In the genomic region with DNA sequence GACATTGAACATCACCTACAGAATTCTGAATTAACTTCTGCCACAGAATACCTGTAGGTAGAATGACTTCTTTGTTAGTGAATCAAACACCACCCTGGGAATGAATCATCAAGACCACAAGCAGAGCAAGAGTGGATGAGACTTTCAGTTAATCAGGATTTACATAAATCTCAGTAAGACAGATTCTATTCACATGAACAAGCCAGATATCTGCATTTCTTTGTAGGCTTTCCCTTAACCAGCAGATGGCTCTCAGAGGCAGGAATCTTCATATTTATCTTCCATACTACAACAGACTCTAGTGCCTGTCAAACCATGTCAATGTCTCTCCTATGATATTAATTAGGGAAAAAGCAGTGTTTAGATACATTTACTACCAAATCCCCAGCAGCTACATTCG, we compare ENCODE assay signal across 8 cellular contexts.
DNase-seq lines count a peak whose midpoint lies in the region; ATAC-seq, FAIRE-seq and TF ChIP-seq lines count a peak whose summit lies in the region.

No MANE protein-coding gene starts in this region.

- ATAC-seq in HG03354 (IDR thresholded peaks at IDR 0.05; ENCODE audit: poor library complexity, severe bottlenecking, unreplicated experiment) (peak; percentile 95), activated B cell treated with CpG ODN at 0.5 μM for 24 hours (ENCODE audit: low read depth) (peak; percentile 47)

- DNase-seq in Daoy (ENCODE audit: low read depth) (peak; percentile 50), GM19239 (ENCODE audit: insufficient read length, low spot score) (no peak), activated B cell treated with CpG ODN at 0.5 μM for 24 hours (no peak), myocyte (ENCODE audit: low read depth) (peak; percentile 60), NCI-H187 (lab: John Stamatoyannopoulos, UW) (no peak), NOMO-1 (lab: John Stamatoyannopoulos, UW; ENCODE audit: unreplicated experiment in 2 of 2) (no peak), NCI-H1436 treated with DMSO at 0.1 percent for 48 hours (lab: John Stamatoyannopoulos, UW) (no peak)

- H3K4me3 Mint-ChIP-seq in activated B cell treated with CpG ODN at 0.5 μM for 24 hours = no peak overlapping the region

- POLR2A ChIA-PET in activated B cell treated with CpG ODN at 0.5 μM for 24 hours (lab: Charles Lee) = no interaction called here

- H3K4me1 Mint-ChIP-seq in activated B cell treated with CpG ODN at 0.5 μM for 24 hours = peaks cover 6% of the 10 kb centered on the region

- CTCF ChIA-PET in activated B cell treated with CpG ODN at 0.5 μM for 24 hours (lab: Charles Lee) = interaction anchor here (0.8 kb wide), 1 partner anchor 1496 kb away, joined by 3 read pairs; no protein-coding TSS in a partner anchor

- FAIRE-seq in GM19239 (lab: Jason Lieb, UNC) = peak; percentile 8

- H3K27ac Mint-ChIP-seq in activated B cell treated with CpG ODN at 0.5 μM for 24 hours = no peak overlapping the region

- no peaks in the 10 kb centered on the region for H3K9me3 Mint-ChIP-seq in activated B cell treated with CpG ODN at 0.5 μM for 24 hours

- TF ChIP-seq CTCF in activated B cell treated with CpG ODN at 0.5 μM for 24 hours (IDR thresholded peaks at IDR 0.05) = no peak

- intact Hi-C loops in activated B cell treated with CpG ODN at 0.5 μM for 24 hours (cut with micrococcal nuclease) = no loop called here

- peaks cover 26% of the 10 kb centered on the region for H3K36me3 Mint-ChIP-seq in activated B cell treated with CpG ODN at 0.5 μM for 24 hours (ENCODE audit: low read depth)

- H3K27me3 Mint-ChIP-seq in activated B cell treated with CpG ODN at 0.5 μM for 24 hours = no peaks in the 10 kb centered on the region

Comparison
In these comparisons a context has a peak if more than half of its experiments do, and no peak if none do; other contexts are left out.
1. DNase-seq: peak in Daoy (single experiment) and myocyte (single experiment); none in GM19239 (single experiment), activated B cell treated with CpG ODN at 0.5 μM for 24 hours (single experiment), NCI-H187 (0 of 2), NOMO-1 (0 of 2) and NCI-H1436 treated with DMSO at 0.1 percent for 48 hours (single experiment).